21 cellular contexts compared by ENCODE assay signal in the genomic region with DNA sequence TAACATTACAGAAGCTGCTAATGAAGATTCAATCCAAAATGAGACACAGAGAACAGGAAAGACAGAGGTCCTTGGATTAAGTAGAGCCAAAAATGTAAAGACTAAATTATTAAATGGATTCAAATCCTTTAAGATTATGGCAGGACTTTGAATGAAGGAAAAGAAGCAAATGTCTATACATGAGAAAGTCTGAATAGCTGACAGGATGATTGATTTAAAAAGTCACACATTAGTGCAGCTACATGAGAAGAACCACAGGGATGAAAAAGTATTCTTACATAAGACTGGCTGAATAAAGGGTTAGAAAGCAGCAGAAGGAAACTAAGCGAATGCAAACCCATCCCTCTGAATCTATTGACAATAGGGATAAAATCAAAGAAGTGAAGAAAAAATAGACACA.
DNase-seq lines count a peak whose midpoint lies in the region; ATAC-seq, FAIRE-seq and TF ChIP-seq lines count a peak whose summit lies in the region.
"Had no signal": no experiment of that assay in that cellular context is flagged by ENCODE, and none has a peak within 500 bp of the region (broad histone marks: within the 10 kb centered on the region; RNA-seq: fewer than 3 reads in every experiment).

No MANE protein-coding gene starts in this region.

- CTCF ChIA-PET in GM12878 (lab: Yijun Ruan, JAX), result interaction anchor here (0.7 to 1.4 kb wide), 3 partner anchors 10 to 512 kb away, joined by 3 to 4 read pairs (median 3); no protein-coding TSS in a partner anchor

- no peak for TF ChIP-seq RAD21 in GM12878 (IDR thresholded peaks at IDR 0.05; ENCODE audit: insufficient read depth, low read depth, low read length)
- no peak for TF ChIP-seq RAD21 in neural cell (conservative IDR thresholded peaks at IDR 0.05)

- ATAC-seq in GM23338 (no peak), GM12878 (no peak), GM19463 (IDR thresholded peaks at IDR 0.05; ENCODE audit: unreplicated experiment) (no peak), GM18861 (IDR thresholded peaks at IDR 0.05; ENCODE audit: unreplicated experiment) (no peak), omental fat pad (ENCODE audit: low FRiP score) (no peak)

- H3K27ac ChIP-seq in GM23338 (ENCODE audit: low read depth), result peak overlapping the region; percentile 50
- H3K27ac ChIP-seq in SK-N-MC, result peak overlapping the region; percentile 53; the same call in 1 of the 2 replicates
- no peak overlapping the region for H3K27ac ChIP-seq in GM12878 (ENCODE audit: control insufficient read depth, insufficient read depth)
- peak overlapping the region; percentile 60 for H3K27ac ChIP-seq in neural cell (ENCODE audit: low read length)
- H3K27ac ChIP-seq: GM23248, HL-60 had no signal

- H3K4me3 Mint-ChIP-seq in GM23338, result no peak overlapping the region
- H3K4me3 Mint-ChIP-seq: CD4-positive, CD25-positive, alpha-beta regulatory T cell; CD8-positive, alpha-beta memory T cell had no signal

- H3K9ac ChIP-seq in SK-N-MC (ENCODE audit: insufficient read length) (no peak overlapping the region), GM12878 (ENCODE audit: control insufficient read depth, insufficient read depth, low read length) (no peak overlapping the region), neural cell (ENCODE audit: low read length) (no peak overlapping the region)
- H3K9ac ChIP-seq: GM23248 had no signal

- in situ Hi-C loops in GM12878 (cut with MboI), result no loop called here

- peaks cover 31% of the 10 kb centered on the region for H3K4me1 ChIP-seq in GM23338 (ENCODE audit: insufficient read depth)
- no peaks in the 10 kb centered on the region for H3K4me1 ChIP-seq in GM12878 (ENCODE audit: control insufficient read depth, insufficient read depth, low read length)

- intact Hi-C loops in GM12878 (cut with micrococcal nuclease; ENCODE audit: unreplicated experiment), result loop anchor here (10.0 kb wide), 1 partner anchor 511 kb away; no protein-coding TSS in a partner anchor

- no peak for FAIRE-seq in GM12878 (lab: Jason Lieb, UNC)
- FAIRE-seq: D721Med, H54 had no signal

- WGBS in GM12878 (ENCODE audit: insufficient coverage, insufficient replicate concordance, low lambda C conversion rate, missing lambda C conversion rate), result 0% methylated on average over 1 of the region's 1 CpG

- H3K27me3 ChIP-seq in GM23338 (ENCODE audit: insufficient read depth) (no peaks in the 10 kb centered on the region), GM12878 (replicated peaks in 1 of 2; ENCODE audit: control insufficient read depth in 2 of 2, insufficient read depth in 2 of 2, low read length in 1 of 2) (no peaks in the 10 kb centered on the region), neural cell (ENCODE audit: insufficient read depth, low read depth, low read length) (no peaks in the 10 kb centered on the region)
- H3K27me3 ChIP-seq: BE2C had no signal

- no peaks in the 10 kb centered on the region for H3K9me3 Mint-ChIP-seq in GM23338

- POLR2A ChIA-PET in GM12878 (lab: Charles Lee), result interaction anchor here (0.7 kb wide), 1 partner anchor 8 kb away, joined by 3 read pairs; no protein-coding TSS in a partner anchor

- H3F3A ChIP-seq in GM23338 (replicated peaks; ENCODE audit: low read depth) (no peaks in the 10 kb centered on the region), neural cell (ENCODE audit: insufficient read depth, low read length, poor library complexity, severe bottlenecking) (no peaks in the 10 kb centered on the region)

- H3K27me3 Mint-ChIP-seq in GM23338 (ENCODE audit: insufficient read depth, low read depth, poor library complexity), result peaks cover under 1% of the 10 kb centered on the region
- H3K27me3 Mint-ChIP-seq: CD4-positive, CD25-positive, alpha-beta regulatory T cell; CD8-positive, alpha-beta memory T cell had no signal

- SMC1A ChIA-PET in GM12878 (lab: Charles Lee; ENCODE audit: uncharacterized antibody, unreplicated experiment), result interaction anchor here (1.2 kb wide), 1 partner anchor 16 kb away, joined by 3 read pairs; no protein-coding TSS in a partner anchor

- RAD21 ChIA-PET in GM12878 (lab: Charles Lee; ENCODE audit: unreplicated experiment), result no interaction called here

- no peak overlapping the region for H2AFZ ChIP-seq in GM23338
- no peak overlapping the region for H2AFZ ChIP-seq in GM12878 (ENCODE audit: control insufficient read depth, low read depth, low read length)
- H2AFZ ChIP-seq in neural cell (ENCODE audit: low read depth, low read length), result no peak overlapping the region
- H2AFZ ChIP-seq: GM23248 had no signal

- H3K79me2 ChIP-seq in GM23338 (replicated peaks; ENCODE audit: insufficient read depth) (no peaks in the 10 kb centered on the region), GM12878 (ENCODE audit: control insufficient read depth, insufficient read depth, low read length) (no peaks in the 10 kb centered on the region), neural cell (replicated peaks; ENCODE audit: insufficient read depth, low read length) (no peaks in the 10 kb centered on the region)

- no peak for DNase-seq in GM23338 (ENCODE audit: low spot score)
- DNase-seq in SK-N-MC (ENCODE audit: low read depth, low spot score), result no peak
- no peak for DNase-seq in GM12878 (ENCODE audit: low read depth, low spot score)
- no peak for DNase-seq in globus pallidus (ENCODE audit: low spot score)
- no peak for DNase-seq in omental fat pad (ENCODE audit: low spot score)
- DNase-seq: ACHN; BE2C; C1 segment of cervical spinal cord; CD4-positive, CD25-positive, alpha-beta regulatory T cell; CD8-positive, alpha-beta memory T cell; COR-L47; DMS153; DMS79; GDM1; GM23248 had no signal

- H3K36me3 ChIP-seq in GM23338 (ENCODE audit: insufficient read depth) (no peaks in the 10 kb centered on the region), SK-N-MC (ENCODE audit: insufficient read depth, low read length) (0 out of 2 replicates have a peak, but pooled peaks cover 3% of the 10 kb centered on the region), GM12878 (ENCODE audit: control insufficient read depth in 2 of 2, insufficient read depth in 2 of 2, low read length in 1 of 2) (no peaks in the 10 kb centered on the region), neural cell (ENCODE audit: insufficient read depth, low read length) (no peaks in the 10 kb centered on the region)
- H3K36me3 ChIP-seq: BE2C had no signal

- TF ChIP-seq CTCF in GM23338 (conservative IDR thresholded peaks at IDR 0.05; ENCODE audit: low read depth in 2 of 2), result no peak
- no peak for TF ChIP-seq CTCF in GM12878 (IDR thresholded peaks at IDR 0.05 in 2 of 3, conservative IDR thresholded peaks at IDR 0.05 in 1 of 3; ENCODE audit: control insufficient read depth in 2 of 3, extremely low read depth in 1 of 3, insufficient read depth in 1 of 3, low read depth in 3 of 3, low read length in 3 of 3)
- TF ChIP-seq CTCF in neural cell (IDR thresholded peaks at IDR 0.05; ENCODE audit: poor library complexity, severe bottlenecking), result no peak
- no peak for TF ChIP-seq CTCF in omental fat pad (IDR thresholded peaks at IDR 0.05)

- H3K27ac Mint-ChIP-seq in GM23338, result peak overlapping the region; percentile 59
- H3K27ac Mint-ChIP-seq: CD4-positive, CD25-positive, alpha-beta regulatory T cell; CD8-positive, alpha-beta memory T cell had no signal

- no TSS peak for BruUV-seq in GM12878 (replicated peaks; lab: Mats Ljungman, UMichigan)

- TF ChIP-seq EP300 in GM12878 (IDR thresholded peaks at IDR 0.05; ENCODE audit: borderline replicate concordance in 1 of 2, control insufficient read depth in 1 of 2, low read depth in 2 of 2, low read length in 2 of 2), result no peak
- TF ChIP-seq EP300 in neural cell (conservative IDR thresholded peaks at IDR 0.05; ENCODE audit: poor library complexity, severe bottlenecking), result peak; percentile 85

- TF ChIP-seq POLR2A in GM12878 (IDR thresholded peaks at IDR 0.05; ENCODE audit: low read depth, low read length), result no peak

- H3K4me3 ChIP-seq in GM23338 (no peak overlapping the region), SK-N-MC (no peak overlapping the region), GM12878 (no peak overlapping the region), neural cell (ENCODE audit: low read length) (peak overlapping the region; percentile 19)
- H3K4me3 ChIP-seq: GM23248 had no signal

- H3K9me2 ChIP-seq in GM23338 (ENCODE audit: insufficient read depth) (no peaks in the 10 kb centered on the region), neural cell (ENCODE audit: insufficient read depth, low read length) (no peaks in the 10 kb centered on the region)

- H3K4me2 ChIP-seq in GM23338 (no peak overlapping the region), GM12878 (ENCODE audit: control insufficient read depth, insufficient read depth) (no peak overlapping the region), neural cell (ENCODE audit: low read length) (no peak overlapping the region)

- H3K4me1 Mint-ChIP-seq in GM23338, result peaks cover 23% of the 10 kb centered on the region
- H3K4me1 Mint-ChIP-seq: CD4-positive, CD25-positive, alpha-beta regulatory T cell; CD8-positive, alpha-beta memory T cell had no signal

- H4K20me1 ChIP-seq in GM23338 (replicated peaks; ENCODE audit: insufficient read depth), result no peaks in the 10 kb centered on the region
- H4K20me1 ChIP-seq in GM12878 (ENCODE audit: control insufficient read depth, insufficient read depth), result no peaks in the 10 kb centered on the region
- no peaks in the 10 kb centered on the region for H4K20me1 ChIP-seq in neural cell (ENCODE audit: insufficient read depth)

- H3K9me3 ChIP-seq in SK-N-MC (ENCODE audit: low read depth, low read length) (no peaks in the 10 kb centered on the region), GM12878 (replicated peaks; ENCODE audit: control insufficient read depth, insufficient read depth, low read length) (no peaks in the 10 kb centered on the region), neural cell (ENCODE audit: low read length) (no peaks in the 10 kb centered on the region)
- H3K9me3 ChIP-seq: BE2C had no signal

- H3K36me3 Mint-ChIP-seq in GM23338 (ENCODE audit: low read depth), result 0 out of 3 replicates have a peak, but pooled peaks cover 4% of the 10 kb centered on the region
- H3K36me3 Mint-ChIP-seq: CD8-positive, alpha-beta memory T cell had no signal

TF ChIP-seq in GM12878, 131 proteins besides CTCF, POLR2A, EP300 and RAD21 (continues in another document):
- TF ChIP-seq KLF5 (IDR thresholded peaks at IDR 0.05; ENCODE audit: partially characterized antibody), result no peak

TF ChIP-seq in neural cell, 6 proteins besides CTCF, POLR2A, EP300 and RAD21 (continues in another document):
- TF ChIP-seq SMC3 (conservative IDR thresholded peaks at IDR 0.05; ENCODE audit: poor library complexity), result no peak
- no peak for TF ChIP-seq MXI1 (conservative IDR thresholded peaks at IDR 0.05; ENCODE audit: poor library complexity, severe bottlenecking)
- TF ChIP-seq TAF1 (IDR thresholded peaks at IDR 0.05; ENCODE audit: low read depth), result no peak
